ENCODE assay signal across 18 cellular contexts in the genomic region with DNA sequence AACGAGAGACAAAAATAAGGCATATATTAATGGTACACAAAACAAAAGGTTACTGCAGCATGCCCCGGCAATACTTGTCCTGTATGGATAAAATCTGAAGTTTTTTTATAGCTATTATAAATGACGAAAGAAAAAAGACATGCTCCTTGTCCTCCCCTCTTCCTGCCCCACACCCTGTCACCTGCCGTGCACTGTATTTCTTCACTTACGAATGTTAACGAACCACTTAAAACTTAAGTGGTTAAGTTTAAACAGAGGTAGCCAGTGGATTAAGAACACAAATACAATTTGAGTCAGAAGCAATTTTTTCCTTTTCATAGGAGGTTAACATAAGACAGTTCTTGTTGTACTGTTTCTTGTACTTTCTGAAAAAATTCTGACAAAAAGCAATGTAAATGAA.
"Had no signal": no experiment of that assay in that cellular context is flagged by ENCODE, and none has a peak within 500 bp of the region (broad histone marks: within the 10 kb centered on the region; RNA-seq: fewer than 3 reads in every experiment).

No MANE protein-coding gene starts in this region.

- H3K9ac ChIP-seq: neural progenitor cell had no signal

- H3K27ac ChIP-seq: adrenal gland, ascending aorta, brain microvascular endothelial cell, heart left ventricle, neural progenitor cell had no signal

- H3K9me3 ChIP-seq: adrenal gland, ascending aorta, heart left ventricle had no signal

- H3K4me1 ChIP-seq: adrenal gland, ascending aorta, heart left ventricle, neural progenitor cell had no signal

- ATAC-seq: activated CD4-positive, alpha-beta T cell treated with anti-CD3 and anti-CD28 coated beads for 36 hours; activated T-cell treated with anti-CD3 and anti-CD28 coated beads, Interleukin-2, amount 50 U/mL, for 4 hours; heart left ventricle; left colon; naive thymus-derived CD8-positive, alpha-beta T cell; stimulated activated naive B cell treated with anti-CD40 and anti-IgM and Interleukin-4, amounts not matched to agents 10 μg/mL and 1 μg/mL and 100 μg/mL, for 72 hours had no signal

- H3K4me3 ChIP-seq: adrenal gland, ascending aorta, heart left ventricle, neural progenitor cell had no signal

- H3K27me3 ChIP-seq: adrenal gland, ascending aorta, brain microvascular endothelial cell, heart left ventricle, neural progenitor cell had no signal

- H3K36me3 ChIP-seq: adrenal gland, ascending aorta, brain microvascular endothelial cell, heart left ventricle, neural progenitor cell had no signal

- DNase-seq: activated B cell treated with CpG ODN at 0.5 μM for 24 hours; activated CD4-positive, alpha-beta T cell treated with anti-CD3 and anti-CD28 coated beads for 36 hours; activated CD4-positive, alpha-beta T cell treated with anti-CD3 and anti-CD28 coated beads, Interleukin-2, amount 50 U/mL, for 48 hours; activated CD8-positive, alpha-beta memory T cell treated with anti-CD3 and anti-CD28 coated beads, Interleukin-2, amount 50 U/mL, for 48 hours; activated naive CD4-positive, alpha-beta T cell; activated T-cell treated with anti-CD3 and anti-CD28 coated beads, Interleukin-2, amount 50 U/mL, for 4 hours; adrenal gland; brain microvascular endothelial cell; caudate nucleus; effector CD4-positive, alpha-beta T cell; heart left ventricle; left colon; naive thymus-derived CD8-positive, alpha-beta T cell; stimulated activated CD4-positive, alpha-beta T cell treated with anti-CD3 and anti-CD28 coated beads, Interleukin-2, amount 100 ng/mL, for 48 hours; stimulated activated CD8-positive, alpha-beta memory T cell treated with anti-CD3 and anti-CD28 coated beads, Interleukin-4, amount 100 ng/mL, for 48 hours; stimulated activated naive B cell treated with anti-CD40 and anti-IgM and Interleukin-4, amounts not matched to agents 10 μg/mL and 1 μg/mL and 100 μg/mL, for 72 hours had no signal
